Comparison of ENCODE assay signal across 11 cellular contexts in genomic region chr7:131538071-131538790, GRCh38. TPM values are rescaled to one million over a fixed set of nuclear protein-coding genes. Genes with fewer than 3 reads are reported as not detected.
DNase-seq lines count a peak whose midpoint lies in the region; ATAC-seq and TF ChIP-seq lines count a peak whose summit lies in the region.
"Had no signal": no experiment of that assay in that cellular context is flagged by ENCODE, and none has a peak within 500 bp of the region (broad histone marks: within the 10 kb centered on the region; RNA-seq: fewer than 3 reads in every experiment).

No MANE protein-coding gene starts in this region.

- H3K9me3 ChIP-seq in BLaER1: no peaks in the 10 kb centered on the region
- no peaks in the 10 kb centered on the region for H3K9me3 ChIP-seq in gastroesophageal sphincter
- H3K9me3 ChIP-seq in neuronal stem cell (replicated peaks in 1 of 2; ENCODE audit: control insufficient read depth in 2 of 2, insufficient read depth in 1 of 2, low read depth in 1 of 2, low read length in 2 of 2): no peaks in the 10 kb centered on the region

- H3K4me1 ChIP-seq in BLaER1: peaks cover 62% of the 10 kb centered on the region
- H3K4me1 ChIP-seq in gastroesophageal sphincter: peaks cover 0 to 28% (median 0%) of the 10 kb centered on the region in 3 donors
- H3K4me1 ChIP-seq in neuronal stem cell (ENCODE audit: control insufficient read depth in 2 of 2, insufficient read depth in 1 of 2, low read depth in 1 of 2, low read length in 2 of 2): peaks cover 0 to 12% of the 10 kb centered on the region in 2 donors

- 72 to 95% methylated on average over 6 to 9 of the region's 12 CpGs for WGBS in gastroesophageal sphincter (ENCODE audit: low coverage in 1 of 2), 2 donors
- no CpG with 5 or more reads among the region's 12 CpGs for WGBS in neuronal stem cell (ENCODE audit: extremely low coverage in 2 of 2, insufficient read length in 2 of 2, insufficient replicate concordance in 1 of 2), 2 donors

- no peak overlapping the region for H2BK12ac ChIP-seq in neuronal stem cell (ENCODE audit: low read length)

- H3K4me3 ChIP-seq in BLaER1 (no peak overlapping the region), gastroesophageal sphincter (no peak overlapping the region), neuronal stem cell (ENCODE audit: low read length in 2 of 2) (no peak overlapping the region), foreskin fibroblast (ENCODE audit: low read depth in 1 of 2, low read length in 2 of 2) (no peak overlapping the region)
- H3K4me3 ChIP-seq: GM12878 had no signal

- no peak overlapping the region for H4K91ac ChIP-seq in neuronal stem cell (ENCODE audit: low read depth, low read length, poor library complexity)

- no peak overlapping the region for H3K4ac ChIP-seq in neuronal stem cell (ENCODE audit: low read length)

- H4K8ac ChIP-seq in neuronal stem cell (ENCODE audit: low read depth, low read length): no peak overlapping the region

- H3K27ac ChIP-seq in BLaER1 (peak overlapping the region; percentile 49), gastroesophageal sphincter (peak overlapping the region in 3 of 4 donors; percentile 24 to 60 (median 27)), neuronal stem cell (replicated peaks; ENCODE audit: low read length) (no peak overlapping the region)

- H3K9ac ChIP-seq in BLaER1 (peak overlapping the region; percentile 31; the same call in 1 of the 2 replicates), neuronal stem cell (ENCODE audit: low read depth, low read length, poor library complexity) (no peak overlapping the region)

- H2BK120ac ChIP-seq in neuronal stem cell (ENCODE audit: low read depth, low read length): peak overlapping the region; percentile 32

- peak overlapping the region; percentile 22 for H3K23ac ChIP-seq in neuronal stem cell (ENCODE audit: low read depth, low read length, poor library complexity)

- no peak for ATAC-seq in gastroesophageal sphincter
- ATAC-seq in HG03439 (IDR thresholded peaks at IDR 0.05; ENCODE audit: unreplicated experiment): no peak
- ATAC-seq: GM12878 had no signal

- peak; percentile 89 for DNase-seq in RPMI7951 (ENCODE audit: low read depth)
- no peak for DNase-seq in neuronal stem cell (ENCODE audit: low spot score)
- DNase-seq in DMS153 treated with DMSO at 0.1 percent for 48 hours (lab: John Stamatoyannopoulos, UW; ENCODE audit: unreplicated experiment): no peak
- DNase-seq in NCI-H2196 treated with DMSO at 0.1 percent for 48 hours (lab: John Stamatoyannopoulos, UW; ENCODE audit: unreplicated experiment): no peak
- no peak for DNase-seq in foreskin fibroblast
- DNase-seq: activated naive CD8-positive, alpha-beta T cell treated with anti-CD3 and anti-CD28 coated beads for 36 hours; NCI-H526 had no signal

- TF ChIP-seq EP300 in gastroesophageal sphincter (IDR thresholded peaks at IDR 0.05): no peak

- peak overlapping the region; percentile 68 for H3K18ac ChIP-seq in neuronal stem cell (ENCODE audit: low read length)

- TF ChIP-seq CTCF in gastroesophageal sphincter (IDR thresholded peaks at IDR 0.05): no peak
- no peak for TF ChIP-seq CTCF in foreskin fibroblast (IDR thresholded peaks at IDR 0.05; ENCODE audit: low read depth, low read length)

- peak overlapping the region; percentile 84 for H2BK15ac ChIP-seq in neuronal stem cell (ENCODE audit: low read length)

- H3K14ac ChIP-seq in neuronal stem cell (ENCODE audit: low read length): no peak overlapping the region

- H2BK5ac ChIP-seq in neuronal stem cell (ENCODE audit: low read length): no peak overlapping the region

- H3K27me3 ChIP-seq in BLaER1 (no peaks in the 10 kb centered on the region), gastroesophageal sphincter (no peaks in the 10 kb centered on the region), neuronal stem cell (ENCODE audit: control insufficient read depth in 3 of 3, insufficient read depth in 3 of 3, low read depth in 1 of 3, low read length in 3 of 3) (no peaks in the 10 kb centered on the region)

- peak overlapping the region; percentile 28 for H2AK5ac ChIP-seq in neuronal stem cell (ENCODE audit: low read depth, low read length)

- H3K4me2 ChIP-seq in BLaER1: peak overlapping the region; percentile 67
- no peak overlapping the region for H3K4me2 ChIP-seq in neuronal stem cell (ENCODE audit: insufficient read depth, low read length, poor library complexity, severe bottlenecking)

- peaks cover 25% of the 10 kb centered on the region for H4K20me1 ChIP-seq in BLaER1

- TF ChIP-seq POLR2A in gastroesophageal sphincter (IDR thresholded peaks at IDR 0.05): no peak

- no peaks in the 10 kb centered on the region for H3K36me3 ChIP-seq in BLaER1
- no peaks in the 10 kb centered on the region for H3K36me3 ChIP-seq in gastroesophageal sphincter
- peaks cover 0 to 44% of the 10 kb centered on the region in 2 donors for H3K36me3 ChIP-seq in neuronal stem cell (replicated peaks in 1 of 2; ENCODE audit: control insufficient read depth in 2 of 2, insufficient read depth in 2 of 2, low read length in 2 of 2)

- H3K79me1 ChIP-seq in neuronal stem cell (ENCODE audit: low read depth, low read length): peaks cover 2% of the 10 kb centered on the region

- no peak overlapping the region for H2AFZ ChIP-seq in neuronal stem cell (ENCODE audit: low read length)

RNA-seq across cellular contexts. Expression of gene PODXL, which starts 18.2 kb away (rescaled TPM):
- total RNA-seq in RPMI7951 (2014; rRNA removed; shearing (Covaris generic)): 48.2 and 49.0 TPM in 2 replicates
- total RNA-seq in gastroesophageal sphincter: 10 to 100 TPM; 13.2 to 40.2 (median 26.6) TPM
- 42.1 TPM for polyA plus RNA-seq in neuronal stem cell (2013, experiment 1 of 2)
- polyA plus RNA-seq in neuronal stem cell (2013, experiment 2 of 2): 42.8 TPM
